9 cellular contexts compared by ENCODE assay signal in genomic region chr10:35027567-35027966, GRCh38.
A peak's percentile ranks its signal among the peaks of the same experiment; 100 is the strongest.
DNase-seq lines count a peak whose midpoint lies in the region; ATAC-seq and TF ChIP-seq lines count a peak whose summit lies in the region.
"Had no signal": no experiment of that assay in that cellular context is flagged by ENCODE, and none has a peak within 500 bp of the region (broad histone marks: within the 10 kb centered on the region; RNA-seq: fewer than 3 reads in every experiment).

No MANE protein-coding gene starts in this region.

- no peak overlapping the region for H3K9ac ChIP-seq in PC-3 (ENCODE audit: low read length)

- TF ChIP-seq EP300 in upper lobe of left lung (IDR thresholded peaks at IDR 0.05) = no peak

- CTCF ChIA-PET in PC-3 (lab: Charles Lee) = interaction anchor here (0.6 to 3.6 kb wide), 6 partner anchors 15 to 588 kb away, joined by 3 to 124 read pairs (median 7); no protein-coding TSS in a partner anchor

- no peaks in the 10 kb centered on the region for H3K9me3 ChIP-seq in PC-3 (ENCODE audit: low read length)
- no peaks in the 10 kb centered on the region for H3K9me3 ChIP-seq in upper lobe of left lung

- H3K27me3 ChIP-seq in PC-3 (ENCODE audit: low read length) (no peaks in the 10 kb centered on the region), upper lobe of left lung (no peaks in the 10 kb centered on the region)

- H3K9me2 ChIP-seq in PC-3 (replicated peaks; ENCODE audit: low read length) = no peaks in the 10 kb centered on the region

- H3K79me2 ChIP-seq in PC-3 (ENCODE audit: low read length) = no peaks in the 10 kb centered on the region

- ATAC-seq in PC-3 (peak; percentile 8; the same call in 1 of the 2 replicates), upper lobe of left lung (ENCODE audit: low FRiP score in 2 of 2) (no peak)

- peak; percentile 96 for TF ChIP-seq CTCF in PC-3 (conservative IDR thresholded peaks at IDR 0.05; ENCODE audit: low read depth, low read length)
- peak in 1 of 6 experiments; percentile 7 for TF ChIP-seq CTCF in upper lobe of left lung (IDR thresholded peaks at IDR 0.05)

- intact Hi-C loops in PC-3 (cut with micrococcal nuclease) = loop anchor here (1.0 to 2.0 kb wide), 2 partner anchors 33 to 361 kb away; no protein-coding TSS in a partner anchor

- H3K27ac ChIP-seq in PC-3 (ENCODE audit: low read length) (no peak overlapping the region), upper lobe of left lung (no peak overlapping the region)

- H3K4me3 Mint-ChIP-seq in T-helper 2 cell treated with Interferon-gamma antibody and Interleukin-4, amounts not matched to agents 5 μg/mL and 100 μg/mL, for 36 hours = no peak overlapping the region
- H3K4me3 Mint-ChIP-seq: B cell had no signal

- peak; percentile 0 for DNase-seq in DMS79 treated with DMSO at 0.1 percent for 48 hours (lab: John Stamatoyannopoulos, UW)
- DNase-seq in DMS79 (lab: John Stamatoyannopoulos, UW) = no peak
- DNase-seq in PC-3 = peak; percentile 88
- peak; percentile 14 for DNase-seq in fibroblast of gingiva (ENCODE audit: low read depth)
- peak; percentile 13 for DNase-seq in stromal cell of bone marrow (ENCODE audit: low read depth)
- no peak for DNase-seq in stimulated activated CD4-positive, alpha-beta T cell treated with anti-CD3 and anti-CD28 coated beads, Interleukin-12 subunit alpha, Interleukin-12 subunit beta, amount 100 ng/mL, for 4 hours
- no peak for DNase-seq in upper lobe of left lung
- no peak for DNase-seq in T-helper 2 cell treated with Interferon-gamma antibody and Interleukin-4, amounts not matched to agents 5 μg/mL and 100 μg/mL, for 36 hours (ENCODE audit: low spot score)

- H3K9me3 Mint-ChIP-seq in T-helper 2 cell treated with Interferon-gamma antibody and Interleukin-4, amounts not matched to agents 5 μg/mL and 100 μg/mL, for 36 hours = no peaks in the 10 kb centered on the region

- peaks cover 22% of the 10 kb centered on the region for H3F3A ChIP-seq in PC-3 (ENCODE audit: low read length, unreplicated experiment)

- peaks cover 34% of the 10 kb centered on the region for H3K36me3 Mint-ChIP-seq in T-helper 2 cell treated with Interferon-gamma antibody and Interleukin-4, amounts not matched to agents 5 μg/mL and 100 μg/mL, for 36 hours (ENCODE audit: low read depth)

- no peak overlapping the region for H3K27ac Mint-ChIP-seq in T-helper 2 cell treated with Interferon-gamma antibody and Interleukin-4, amounts not matched to agents 5 μg/mL and 100 μg/mL, for 36 hours
- H3K27ac Mint-ChIP-seq: B cell had no signal

- H3K4me1 ChIP-seq in PC-3 (ENCODE audit: insufficient read depth, low read length) (peaks cover 16% of the 10 kb centered on the region), upper lobe of left lung (no peaks in the 10 kb centered on the region)

- H3K4me1 Mint-ChIP-seq in T-helper 2 cell treated with Interferon-gamma antibody and Interleukin-4, amounts not matched to agents 5 μg/mL and 100 μg/mL, for 36 hours (ENCODE audit: low read depth) = no peaks in the 10 kb centered on the region
- H3K4me1 Mint-ChIP-seq: B cell had no signal

- H3K4me2 ChIP-seq in PC-3 (ENCODE audit: low read length) = no peak overlapping the region

- H4K20me1 ChIP-seq in PC-3 (ENCODE audit: low read length) = no peaks in the 10 kb centered on the region

- H3K36me3 ChIP-seq in PC-3 (ENCODE audit: low read depth, low read length) (peaks cover 77% of the 10 kb centered on the region), upper lobe of left lung (peaks cover 2 to 87% (median 39%) of the 10 kb centered on the region in 4 donors)

- no peak for TF ChIP-seq POLR2A in upper lobe of left lung (IDR thresholded peaks at IDR 0.05)

- POLR2A ChIA-PET in PC-3 (lab: Charles Lee; ENCODE audit: unreplicated experiment) = no interaction called here

- BruUV-seq in PC-3 (replicated peaks; lab: Mats Ljungman, UMichigan) = no TSS peak

- H3K4me3 ChIP-seq in PC-3 (ENCODE audit: low read length) (no peak overlapping the region), upper lobe of left lung (no peak overlapping the region)

- H2AFZ ChIP-seq in PC-3 (ENCODE audit: low read length) = no peak overlapping the region

- H3K27me3 Mint-ChIP-seq in T-helper 2 cell treated with Interferon-gamma antibody and Interleukin-4, amounts not matched to agents 5 μg/mL and 100 μg/mL, for 36 hours (ENCODE audit: low read depth) = no peaks in the 10 kb centered on the region
- H3K27me3 Mint-ChIP-seq: B cell had no signal

Comparison
In these comparisons a context has a peak if more than half of its experiments do, and no peak if none do; other contexts are left out.
1. DNase-seq: peak in DMS79 treated with DMSO at 0.1 percent for 48 hours (single experiment), PC-3 (single experiment), fibroblast of gingiva (single experiment) and stromal cell of bone marrow (single experiment); none in DMS79 (single experiment), stimulated activated CD4-positive, alpha-beta T cell treated with anti-CD3 and anti-CD28 coated beads, Interleukin-12 subunit alpha, Interleukin-12 subunit beta, amount 100 ng/mL, for 4 hours (single experiment), upper lobe of left lung (0 of 2) and T-helper 2 cell treated with Interferon-gamma antibody and Interleukin-4, amounts not matched to agents 5 μg/mL and 100 μg/mL, for 36 hours (single experiment).